ENCODE assay signal across 8 cellular contexts in the genomic region with DNA sequence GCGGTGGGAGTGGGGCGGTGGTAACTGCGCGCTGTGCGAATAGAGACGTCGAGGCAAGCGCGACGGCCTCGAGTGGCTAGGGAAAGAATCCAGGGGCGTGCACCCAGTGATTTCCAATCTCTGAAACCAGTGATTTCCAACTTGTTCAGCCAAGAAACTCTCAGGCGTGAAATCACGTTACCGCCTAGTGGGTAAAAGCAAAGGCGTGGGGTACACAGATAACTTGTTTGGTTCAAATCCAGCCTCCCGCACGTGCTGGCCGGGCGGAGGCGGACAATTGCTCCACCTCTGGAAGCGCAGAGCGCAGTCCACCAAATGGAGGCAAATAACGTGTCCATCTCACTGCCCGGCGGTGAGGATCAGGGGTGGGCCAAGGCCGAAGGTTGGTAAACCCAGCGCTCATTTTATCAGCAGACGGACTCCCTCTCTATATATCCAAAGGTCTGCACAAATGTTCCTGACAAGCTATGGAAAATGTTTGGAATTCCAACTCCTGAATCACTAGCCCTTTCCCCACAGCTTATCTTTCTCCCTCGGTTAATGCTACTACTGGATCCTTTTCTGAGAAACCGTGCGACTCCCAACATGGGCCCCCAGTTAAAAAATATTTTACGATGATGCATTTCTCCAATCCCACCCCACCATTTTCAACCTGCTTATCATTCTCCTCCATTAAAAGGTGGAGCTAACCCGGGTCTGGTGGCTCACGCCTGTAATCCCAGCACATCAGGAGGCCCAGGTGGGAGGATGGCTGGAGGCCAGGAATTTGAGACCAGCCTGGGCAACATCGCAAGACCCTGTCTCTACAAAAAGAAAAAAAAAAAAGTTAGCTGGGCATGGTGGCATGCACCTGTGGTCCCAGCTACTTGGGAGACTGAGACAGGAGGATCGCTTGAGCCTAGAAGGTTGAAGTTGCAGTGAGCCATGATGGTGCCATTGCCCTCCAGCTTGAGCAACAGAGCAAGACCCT. TPM values are rescaled to one million over a fixed set of nuclear protein-coding genes. Genes with fewer than 3 reads are reported as not detected.
A peak's percentile ranks its signal among the peaks of the same experiment; 100 is the strongest.
DNase-seq lines count a peak whose midpoint lies in the region; ATAC-seq and TF ChIP-seq lines count a peak whose summit lies in the region.

No MANE protein-coding gene starts in this region.

- DNase-seq in GM03348 (ENCODE audit: low spot score): peak; percentile 56
- DNase-seq in RPMI7951 (ENCODE audit: low read depth): peak; percentile 41
- DNase-seq in epithelial cell of proximal tubule (ENCODE audit: low read depth): no peak
- no peak for DNase-seq in naive thymus-derived CD8-positive, alpha-beta T cell
- DNase-seq in germinal center (ENCODE audit: low spot score): no peak
- no peak for DNase-seq in G401 (ENCODE audit: low spot score)
- no peak for DNase-seq in GM10248 (ENCODE audit: extremely low spot score)
- no peak for DNase-seq in stimulated activated CD4-positive, alpha-beta T cell treated with anti-CD3 and anti-CD28 coated beads, Interleukin-15, amount 100 ng/mL, for 24 hours

- in situ Hi-C loops in G401 (cut with HindIII; ENCODE audit: low sequenced_read_pairs): no loop called here

- H3K4me3 Mint-ChIP-seq in naive thymus-derived CD8-positive, alpha-beta T cell: peak overlapping the region; percentile 90 to 99 (median 96)

- CTCF ChIA-PET in GM10248 (lab: Yijun Ruan, JAX): interaction anchor here (1.2 to 2.5 kb wide), 2 partner anchors 10 to 11 kb away, joined by 4 to 10 read pairs; a partner anchor contains a TSS

- no peaks in the 10 kb centered on the region for H3K9me3 Mint-ChIP-seq in naive thymus-derived CD8-positive, alpha-beta T cell

- H3K4me3 ChIP-seq in epithelial cell of proximal tubule (ENCODE audit: low read depth, low read length): peak overlapping the region; percentile 89

- no peak for TF ChIP-seq CTCF in epithelial cell of proximal tubule (conservative IDR thresholded peaks at IDR 0.05; ENCODE audit: low read depth, low read length)
- TF ChIP-seq CTCF in GM10248 (IDR thresholded peaks at IDR 0.05; ENCODE audit: control extremely low read depth, extremely low read depth, low read depth, missing control alignments): no peak

- peaks cover 0 to 7% (median 2%) of the 10 kb centered on the region in 3 donors for H3K36me3 Mint-ChIP-seq in naive thymus-derived CD8-positive, alpha-beta T cell

- no peaks in the 10 kb centered on the region for H3K27me3 Mint-ChIP-seq in naive thymus-derived CD8-positive, alpha-beta T cell

- H3K27ac Mint-ChIP-seq in naive thymus-derived CD8-positive, alpha-beta T cell: peak overlapping the region; percentile 85 to 98 (median 94)

- POLR2A ChIA-PET in naive thymus-derived CD8-positive, alpha-beta T cell (lab: Charles Lee): interaction anchor here (0.5 to 11.3 kb wide), 14 partner anchors 10 to 1706 kb away, joined by 3 to 225 read pairs (median 4); a partner anchor contains a TSS
- POLR2A ChIA-PET in GM10248 (lab: Yijun Ruan, JAX): interaction anchor here (0.6 to 1.2 kb wide), 4 partner anchors 9 to 33 kb away, joined by 3 to 7 read pairs (median 5); no protein-coding TSS in a partner anchor

- H3K4me1 Mint-ChIP-seq in naive thymus-derived CD8-positive, alpha-beta T cell: peaks cover 28 to 58% (median 42%) of the 10 kb centered on the region in 4 donors

- no peak for ATAC-seq in naive thymus-derived CD8-positive, alpha-beta T cell

RNA-seq across cellular contexts. Expression of a gene that starts 0.9 kb away (rescaled TPM):
- 12.7 and 20.1 TPM in 2 replicates for total RNA-seq in RPMI7951 (2014; rRNA removed; shearing (Covaris generic))
- total RNA-seq in epithelial cell of proximal tubule: 8.8 and 25.6 TPM in 2 replicates
- 100 to 1,000 TPM; 156 to 164 TPM for total RNA-seq in naive thymus-derived CD8-positive, alpha-beta T cell
- polyA plus RNA-seq in naive thymus-derived CD8-positive, alpha-beta T cell: 100 to 1,000 TPM; 130 to 143 (median 136) TPM
- 7.5 and 16.6 TPM in 2 replicates for total RNA-seq in G401 (2014; rRNA removed; shearing (Covaris generic))

RNA-seq across cellular contexts. Expression of a gene that starts 9.8 kb away (rescaled TPM):
- total RNA-seq in RPMI7951 (2014; rRNA removed; shearing (Covaris generic)): 11.3 and 16.0 TPM in 2 replicates
- 13.5 and 15.8 TPM in 2 replicates for total RNA-seq in epithelial cell of proximal tubule
- 10 to 100 TPM; 21.9 to 25.3 TPM for total RNA-seq in naive thymus-derived CD8-positive, alpha-beta T cell
- polyA plus RNA-seq in naive thymus-derived CD8-positive, alpha-beta T cell: 1 to 10 TPM; 1.4 to 3.2 (median 2.2) TPM
- 8.6 and 9.7 TPM in 2 replicates for total RNA-seq in G401 (2014; rRNA removed; shearing (Covaris generic))

Comparison
In these comparisons a context has a peak if more than half of its experiments do, and no peak if none do; other contexts are left out.
1. DNase-seq: peak in GM03348 (single experiment) and RPMI7951 (single experiment); none in epithelial cell of proximal tubule (single experiment), naive thymus-derived CD8-positive, alpha-beta T cell (0 of 10), germinal center (single experiment), G401 (single experiment), GM10248 (single experiment) and stimulated activated CD4-positive, alpha-beta T cell treated with anti-CD3 and anti-CD28 coated beads, Interleukin-15, amount 100 ng/mL, for 24 hours (single experiment).